ENCODE assay signal across 15 cellular contexts in genomic region chr21:46424062-46424591, GRCh38. TPM values are rescaled to one million over a fixed set of nuclear protein-coding genes. Genes with fewer than 3 reads are reported as not detected.
DNase-seq lines count a peak whose midpoint lies in the region; ATAC-seq, FAIRE-seq and TF ChIP-seq lines count a peak whose summit lies in the region.
"Had no signal": no experiment of that assay in that cellular context is flagged by ENCODE, and none has a peak within 500 bp of the region (broad histone marks: within the 10 kb centered on the region; RNA-seq: fewer than 3 reads in every experiment).

No MANE protein-coding gene starts in this region.

- POLR2A ChIA-PET in PC-9 (lab: Charles Lee; ENCODE audit: unreplicated experiment): no interaction called here

- H3K9me3 ChIP-seq in BLaER1 (no peaks in the 10 kb centered on the region), kidney (ENCODE audit: control insufficient read depth in 1 of 2, low read length in 2 of 2) (no peaks in the 10 kb centered on the region), PC-9 (ENCODE audit: insufficient read depth, low read depth) (no peaks in the 10 kb centered on the region)
- H3K9me3 ChIP-seq: adrenal gland, heart left ventricle, tibial nerve had no signal

- H3K4me1 ChIP-seq in BLaER1 (peaks cover 51% of the 10 kb centered on the region), kidney (ENCODE audit: control insufficient read depth in 1 of 2, insufficient read depth in 1 of 2, low read depth in 1 of 2, low read length in 2 of 2) (no peaks in the 10 kb centered on the region), PC-9 (replicated peaks; ENCODE audit: insufficient read depth) (no peaks in the 10 kb centered on the region)
- H3K4me1 ChIP-seq: adrenal gland, heart left ventricle, tibial nerve had no signal

- no peaks in the 10 kb centered on the region for H3K9me2 ChIP-seq in PC-9 (ENCODE audit: insufficient read depth)

- H3K27ac ChIP-seq in BLaER1 (peak overlapping the region; percentile 72), HL-60 (replicated peaks) (peak overlapping the region; percentile 24; the same call in 1 of the 2 replicates), kidney (ENCODE audit: low read depth in 2 of 2, low read length in 2 of 2) (no peak overlapping the region), PC-9 (no peak overlapping the region)
- H3K27ac ChIP-seq: adrenal gland, KMS-11 had no signal

- no peaks in the 10 kb centered on the region for H3K27me3 Mint-ChIP-seq in activated T-cell treated with anti-CD3 and anti-CD28 coated beads, Interleukin-2, amount 50 U/mL, for 4 hours (ENCODE audit: low read depth)
- H3K27me3 Mint-ChIP-seq: B cell had no signal

- H3K36me3 ChIP-seq in BLaER1 (peaks cover 70% of the 10 kb centered on the region), kidney (ENCODE audit: control insufficient read depth in 1 of 2, insufficient read depth in 2 of 2, low read length in 2 of 2) (peaks cover 5 to 9% of the 10 kb centered on the region in 2 donors), PC-9 (ENCODE audit: low read depth) (no peaks in the 10 kb centered on the region)

- peak overlapping the region; percentile 17 for H3K4me3 Mint-ChIP-seq in activated T-cell treated with anti-CD3 and anti-CD28 coated beads, Interleukin-2, amount 50 U/mL, for 4 hours
- H3K4me3 Mint-ChIP-seq: B cell had no signal

- CTCF ChIA-PET in PC-9 (lab: Charles Lee): no interaction called here

- intact Hi-C loops in kidney (cut with DNase I) (no loop called here), PC-9 (cut with micrococcal nuclease; ENCODE audit: unreplicated experiment) (no loop called here)

- TF ChIP-seq CTCF in HL-60 (IDR thresholded peaks at IDR 0.05; ENCODE audit: insufficient read depth, low read length) (no peak), kidney (IDR thresholded peaks at IDR 0.05; ENCODE audit: borderline replicate concordance, extremely low read depth, insufficient read depth) (no peak), PC-9 (conservative IDR thresholded peaks at IDR 0.05) (no peak)

- DNase-seq in HL-60 (ENCODE audit: low read depth in 1 of 2, low spot score in 1 of 2): no peak
- DNase-seq in activated T-cell treated with anti-CD3 and anti-CD28 coated beads, Interleukin-2, amount 50 U/mL, for 4 hours: no peak
- DNase-seq in kidney: peak; percentile 69
- DNase-seq in NCI-H187 treated with DMSO at 0.1 percent for 48 hours (lab: John Stamatoyannopoulos, UW): no peak
- no peak for DNase-seq in PC-9
- no peak for DNase-seq in SW 1271 (lab: John Stamatoyannopoulos, UW)
- DNase-seq in hypothalamus (lab: John Stamatoyannopoulos, UW): no peak
- DNase-seq: adrenal gland, NCI-H2171, PC-3 had no signal

- peak; percentile 23 to 38 for ATAC-seq in activated T-cell treated with anti-CD3 and anti-CD28 coated beads, Interleukin-2, amount 50 U/mL, for 4 hours
- ATAC-seq: PC-3 had no signal

- no peaks in the 10 kb centered on the region for H3K79me2 ChIP-seq in PC-9 (ENCODE audit: low read depth)

- FAIRE-seq in kidney (lab: Jason Lieb, UNC): no peak

- H3K9ac ChIP-seq in BLaER1 (peak overlapping the region; percentile 9; the same call in 1 of the 2 replicates), kidney (ENCODE audit: low read length in 2 of 2) (no peak overlapping the region)
- H3K9ac ChIP-seq: KMS-11 had no signal

- H3K27me3 ChIP-seq in BLaER1 (no peaks in the 10 kb centered on the region), HL-60 (ENCODE audit: insufficient read depth, poor library complexity, severe bottlenecking) (no peaks in the 10 kb centered on the region), PC-9 (ENCODE audit: insufficient read depth, low read depth) (no peaks in the 10 kb centered on the region)
- H3K27me3 ChIP-seq: adrenal gland, heart left ventricle, tibial nerve had no signal

- no peaks in the 10 kb centered on the region for H3F3A ChIP-seq in PC-9 (ENCODE audit: insufficient read depth, low read depth)

- no peak overlapping the region for H2AFZ ChIP-seq in PC-9

- H3K36me3 Mint-ChIP-seq in activated T-cell treated with anti-CD3 and anti-CD28 coated beads, Interleukin-2, amount 50 U/mL, for 4 hours (ENCODE audit: insufficient read depth): peaks cover 5% of the 10 kb centered on the region

- no peaks in the 10 kb centered on the region for H3K9me3 Mint-ChIP-seq in activated T-cell treated with anti-CD3 and anti-CD28 coated beads, Interleukin-2, amount 50 U/mL, for 4 hours

- no TSS peak for BruUV-seq in PC-9 (replicated peaks; lab: Mats Ljungman, UMichigan)

- no peak overlapping the region for H3K4me3 ChIP-seq in BLaER1
- H3K4me3 ChIP-seq in HL-60 (replicated peaks; ENCODE audit: insufficient read depth, low read length): no peak overlapping the region
- H3K4me3 ChIP-seq in kidney (ENCODE audit: low read length in 2 of 2): no peak overlapping the region
- H3K4me3 ChIP-seq in PC-9: no peak overlapping the region
- H3K4me3 ChIP-seq: adrenal gland, heart left ventricle, tibial nerve had no signal

- H4K20me1 ChIP-seq in BLaER1: no peaks in the 10 kb centered on the region
- no peaks in the 10 kb centered on the region for H4K20me1 ChIP-seq in PC-9 (ENCODE audit: insufficient read depth)

- H3K4me2 ChIP-seq in BLaER1 (peak overlapping the region; percentile 9; the same call in 1 of the 2 replicates), PC-9 (no peak overlapping the region)
- H3K4me2 ChIP-seq: KMS-11 had no signal

- peaks cover 21% of the 10 kb centered on the region for H3K4me1 Mint-ChIP-seq in activated T-cell treated with anti-CD3 and anti-CD28 coated beads, Interleukin-2, amount 50 U/mL, for 4 hours (ENCODE audit: low read depth)

RNA-seq across cellular contexts. Expression of gene DIP2A, which starts 34.6 kb away (rescaled TPM):
- total RNA-seq in activated T-cell treated with anti-CD3 and anti-CD28 coated beads, Interleukin-2, amount 50 U/mL, for 4 hours: 10 to 100 TPM; 17.8 to 19.5 (median 18.9) TPM
- 36.5 TPM for total RNA-seq in kidney
- 8.7 TPM for polyA plus RNA-seq in kidney (ENCODE audit: insufficient read depth, low read depth, low replicate concordance)
- 39.9 and 44.6 TPM in 2 replicates for total RNA-seq in PC-9 (2021)

Comparison
In these comparisons a context has a peak if more than half of its experiments do, and no peak if none do; other contexts are left out.
1. H3K27ac ChIP-seq: peak in BLaER1 (single experiment) and HL-60 (single experiment); none in kidney (0 of 2) and PC-9 (single experiment).